14 cellular contexts compared by ENCODE assay signal in genomic region chr10:79162022-79162421, GRCh38.
"Had no signal": no experiment of that assay in that cellular context is flagged by ENCODE, and none has a peak within 500 bp of the region (broad histone marks: within the 10 kb centered on the region; RNA-seq: fewer than 3 reads in every experiment).

No MANE protein-coding gene starts in this region.

- H3K27ac Mint-ChIP-seq: activated CD8-positive, alpha-beta memory T cell treated with anti-CD3 and anti-CD28 coated beads, Interleukin-2, amount 10 ng/mL, durations not matched to agents 7 days and 5 days; effector memory CD8-positive, alpha-beta T cell had no signal

- ATAC-seq: activated CD8-positive, alpha-beta memory T cell treated with anti-CD3 and anti-CD28 coated beads, Interleukin-2, amount 10 ng/mL, durations not matched to agents 7 days and 5 days; activated naive CD4-positive, alpha-beta T cell treated with anti-CD3 and anti-CD28 coated beads, Interleukin-2, amount 50 U/mL, for 72 hours; activated T-cell treated with anti-CD3 and anti-CD28 coated beads, Interleukin-2, amount 50 U/mL, for 4 hours; effector memory CD8-positive, alpha-beta T cell; natural killer cell treated with Interleukin-12 subunit alpha and Interleukin-12 subunit beta and Interleukin-15 and Interleukin-18, amount 100 ng/mL, for 72 hours; psoas muscle had no signal

- H3K36me3 Mint-ChIP-seq: activated CD8-positive, alpha-beta memory T cell treated with anti-CD3 and anti-CD28 coated beads, Interleukin-2, amount 10 ng/mL, durations not matched to agents 7 days and 5 days; activated naive CD4-positive, alpha-beta T cell treated with anti-CD3 and anti-CD28 coated beads, Interleukin-2, amount 50 U/mL, for 72 hours; natural killer cell treated with Interleukin-12 subunit alpha and Interleukin-12 subunit beta and Interleukin-15 and Interleukin-18, amount 100 ng/mL, for 72 hours had no signal

- H3K27ac ChIP-seq: brain microvascular endothelial cell, psoas muscle, tibial nerve had no signal

- H3K27me3 ChIP-seq: brain microvascular endothelial cell, tibial nerve had no signal

- H3K9me3 Mint-ChIP-seq: activated naive CD4-positive, alpha-beta T cell treated with anti-CD3 and anti-CD28 coated beads, Interleukin-2, amount 50 U/mL, for 72 hours; activated T-cell treated with anti-CD3 and anti-CD28 coated beads, Interleukin-2, amount 50 U/mL, for 4 hours; dendritic cell treated with granulocyte-macrophage colony-stimulating factor and Interleukin-4, amounts not matched to agents 40 ng/mL and 50 ng/mL, for 4 days; effector memory CD8-positive, alpha-beta T cell; natural killer cell treated with Interleukin-12 subunit alpha and Interleukin-12 subunit beta and Interleukin-15 and Interleukin-18, amount 100 ng/mL, for 72 hours had no signal

- H3K4me3 Mint-ChIP-seq: activated CD8-positive, alpha-beta memory T cell treated with anti-CD3 and anti-CD28 coated beads, Interleukin-2, amount 10 ng/mL, durations not matched to agents 7 days and 5 days; activated T-cell treated with anti-CD3 and anti-CD28 coated beads, Interleukin-2, amount 50 U/mL, for 4 hours; dendritic cell treated with granulocyte-macrophage colony-stimulating factor and Interleukin-4, amounts not matched to agents 40 ng/mL and 50 ng/mL, for 4 days; effector memory CD8-positive, alpha-beta T cell; natural killer cell treated with Interleukin-12 subunit alpha and Interleukin-12 subunit beta and Interleukin-15 and Interleukin-18, amount 100 ng/mL, for 72 hours had no signal

- DNase-seq: activated CD4-positive, alpha-beta T cell treated with anti-CD3 and anti-CD28 coated beads for 1 hour; activated CD4-positive, alpha-beta T cell treated with anti-CD3 and anti-CD28 coated beads, Interleukin-2, amount 50 U/mL, for 48 hours; activated CD8-positive, alpha-beta memory T cell treated with anti-CD3 and anti-CD28 coated beads, Interleukin-2, amount 10 ng/mL, durations not matched to agents 7 days and 5 days; activated effector memory CD4-positive, alpha-beta T cell treated with anti-CD3 and anti-CD28 coated beads, Interleukin-2, amount 50 U/mL, for 16 hours; activated T-cell treated with anti-CD3 and anti-CD28 coated beads, Interleukin-2, amount 50 U/mL, for 4 hours; brain microvascular endothelial cell; cerebellar nuclear complex; effector memory CD8-positive, alpha-beta T cell; occipital lobe had no signal

- H3K4me1 Mint-ChIP-seq: activated CD8-positive, alpha-beta memory T cell treated with anti-CD3 and anti-CD28 coated beads, Interleukin-2, amount 10 ng/mL, durations not matched to agents 7 days and 5 days had no signal

- H3K4me3 ChIP-seq: psoas muscle, tibial nerve had no signal

- H3K9me3 ChIP-seq: psoas muscle, tibial nerve had no signal

- H3K27me3 Mint-ChIP-seq: activated CD8-positive, alpha-beta memory T cell treated with anti-CD3 and anti-CD28 coated beads, Interleukin-2, amount 10 ng/mL, durations not matched to agents 7 days and 5 days; dendritic cell treated with granulocyte-macrophage colony-stimulating factor and Interleukin-4, amounts not matched to agents 40 ng/mL and 50 ng/mL, for 4 days; effector memory CD8-positive, alpha-beta T cell; natural killer cell treated with Interleukin-12 subunit alpha and Interleukin-12 subunit beta and Interleukin-15 and Interleukin-18, amount 100 ng/mL, for 72 hours had no signal
